Comparison of ENCODE assay signal across 8 cellular contexts in the genomic region with DNA sequence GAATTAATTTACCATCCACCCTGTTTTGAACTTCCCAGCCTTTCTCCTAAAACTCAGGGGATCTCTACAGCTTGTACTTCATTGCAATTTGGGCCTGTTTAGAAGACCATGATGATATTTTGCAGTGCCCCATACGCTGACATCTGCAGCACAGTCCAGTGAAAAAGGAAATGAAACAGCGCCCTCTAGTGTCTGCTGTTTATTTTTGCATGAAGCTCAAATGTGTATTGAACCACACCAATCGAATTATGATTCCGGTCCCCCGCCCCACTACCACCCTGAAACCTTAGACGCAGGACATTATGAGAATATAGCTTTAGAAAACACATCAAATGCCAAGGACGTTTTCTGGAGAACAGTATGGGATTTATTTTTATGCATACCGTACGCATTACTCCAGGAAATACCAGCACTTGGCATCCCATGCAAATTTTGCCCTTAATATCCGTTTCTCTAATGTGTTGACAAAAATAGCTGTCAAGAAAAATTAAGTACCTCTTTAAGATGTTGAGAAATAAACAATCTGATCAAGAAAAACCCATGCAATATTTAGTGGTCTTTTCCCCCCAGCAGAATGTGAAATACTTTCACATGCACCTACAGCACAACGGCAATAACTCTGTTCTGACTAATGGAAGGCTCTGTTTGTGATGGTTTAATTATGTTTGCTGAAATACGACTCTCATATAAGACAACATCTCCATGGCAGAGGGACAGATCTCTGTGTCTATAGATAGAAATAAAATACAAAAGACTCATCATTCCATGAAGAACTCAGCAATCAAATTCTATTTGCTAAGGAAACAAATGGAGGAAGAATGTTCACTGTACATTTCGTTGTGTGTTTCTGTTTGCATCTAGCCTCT.
DNase-seq lines count a peak whose midpoint lies in the region; ATAC-seq and TF ChIP-seq lines count a peak whose summit lies in the region.

No MANE protein-coding gene starts in this region.

- no peak overlapping the region for H3K4me3 Mint-ChIP-seq in CD4-positive, CD25-positive, alpha-beta regulatory T cell

- peaks cover 0 to 3% (median 0%) of the 10 kb centered on the region in 7 donors for H3K9me3 Mint-ChIP-seq in CD4-positive, CD25-positive, alpha-beta regulatory T cell

- in situ Hi-C loops in astrocyte of the cerebellum (cut with HindIII; ENCODE audit: low sequenced_read_pairs) = no loop called here

- no peaks in the 10 kb centered on the region for H3K9me3 ChIP-seq in CD4-positive, CD25-positive, alpha-beta regulatory T cell (ENCODE audit: control insufficient read depth in 2 of 2, low read length in 2 of 2)
- H3K9me3 ChIP-seq in SU-DHL-6 (ENCODE audit: insufficient read depth, low read length) = no peaks in the 10 kb centered on the region
- H3K9me3 ChIP-seq in spleen = no peaks in the 10 kb centered on the region

- no peak overlapping the region for H2AFZ ChIP-seq in SU-DHL-6 (ENCODE audit: low read depth, low read length, severe bottlenecking)

- peak; percentile 37 to 60 for ATAC-seq in CD4-positive, CD25-positive, alpha-beta regulatory T cell (ENCODE audit: low read depth in 2 of 2)
- peak; percentile 80 for ATAC-seq in GM19455 (IDR thresholded peaks at IDR 0.05; ENCODE audit: unreplicated experiment)
- ATAC-seq in HG03469 (IDR thresholded peaks at IDR 0.05; ENCODE audit: unreplicated experiment) = no peak

- H3K27ac Mint-ChIP-seq in CD4-positive, CD25-positive, alpha-beta regulatory T cell = no peak overlapping the region

- TF ChIP-seq POLR2A in spleen (IDR thresholded peaks at IDR 0.05) = no peak

- H3K4me1 ChIP-seq in CD4-positive, CD25-positive, alpha-beta regulatory T cell (ENCODE audit: control insufficient read depth, insufficient read depth, low read length, poor library complexity, severe bottlenecking) = no peaks in the 10 kb centered on the region
- H3K4me1 ChIP-seq in spleen = peaks cover 0 to 9% (median 6%) of the 10 kb centered on the region in 6 donors

- intact Hi-C loops in spleen (cut with DNase I; ENCODE audit: low total_unique reads) = no loop called here

- no peak overlapping the region for H3K9ac ChIP-seq in SU-DHL-6 (ENCODE audit: low read length)

- TF ChIP-seq CTCF in SU-DHL-6 (IDR thresholded peaks at IDR 0.05; ENCODE audit: insufficient read depth, low read length, poor library complexity, severe bottlenecking) = peak; percentile 79
- peak; percentile 76 for TF ChIP-seq CTCF in astrocyte of the cerebellum (IDR thresholded peaks at IDR 0.05; ENCODE audit: low read depth, low read length, missing control alignments)
- TF ChIP-seq CTCF in spleen (IDR thresholded peaks at IDR 0.05 in 8 of 11, conservative IDR thresholded peaks at IDR 0.05 in 3 of 11) = peak; percentile 43 to 77 (median 62)

- H3K27me3 Mint-ChIP-seq in CD4-positive, CD25-positive, alpha-beta regulatory T cell = peaks cover 28% of the 10 kb centered on the region

- peaks cover 0 to 3% (median 0%) of the 10 kb centered on the region in 4 donors for H3K4me1 Mint-ChIP-seq in CD4-positive, CD25-positive, alpha-beta regulatory T cell

- H3K9me2 ChIP-seq in SU-DHL-6 (replicated peaks; ENCODE audit: insufficient read depth, low read length) = no peaks in the 10 kb centered on the region

- H3K27ac ChIP-seq in CD4-positive, CD25-positive, alpha-beta regulatory T cell (ENCODE audit: insufficient read depth, low read length, poor library complexity, severe bottlenecking) = no peak overlapping the region
- H3K27ac ChIP-seq in SU-DHL-6 (ENCODE audit: low read depth, low read length) (no peak overlapping the region), spleen (no peak overlapping the region)

- no peaks in the 10 kb centered on the region for H4K20me1 ChIP-seq in SU-DHL-6 (ENCODE audit: low read depth, low read length)

- WGBS in spleen, 5 donors = 13 to 19% (median 17%) methylated on average over 13 of the region's 13 CpGs

- peak overlapping the region; percentile 35 for H3K4me2 ChIP-seq in SU-DHL-6 (ENCODE audit: low read depth, low read length, poor library complexity, severe bottlenecking)

- H3F3A ChIP-seq in SU-DHL-6 (ENCODE audit: insufficient read depth) = no peaks in the 10 kb centered on the region

- H3K27me3 ChIP-seq in CD4-positive, CD25-positive, alpha-beta regulatory T cell (ENCODE audit: control insufficient read depth, insufficient read depth, low read length) = peaks cover 2% of the 10 kb centered on the region
- H3K27me3 ChIP-seq in SU-DHL-6 (ENCODE audit: low read length) = no peaks in the 10 kb centered on the region
- H3K27me3 ChIP-seq in spleen (replicated peaks in 1 of 7) = peaks cover 0 to 12% (median 4%) of the 10 kb centered on the region in 7 donors

- no peaks in the 10 kb centered on the region for H3K36me3 Mint-ChIP-seq in CD4-positive, CD25-positive, alpha-beta regulatory T cell

- H3K79me2 ChIP-seq in SU-DHL-6 (ENCODE audit: insufficient read depth, low read length) = no peaks in the 10 kb centered on the region

- H3K4me3 ChIP-seq in CD4-positive, CD25-positive, alpha-beta regulatory T cell (ENCODE audit: low read depth, low read length) = no peak overlapping the region
- H3K4me3 ChIP-seq in SU-DHL-6 (ENCODE audit: insufficient read depth, low read length, poor library complexity, severe bottlenecking) (no peak overlapping the region), astrocyte of the cerebellum (ENCODE audit: low read depth, low read length) (no peak overlapping the region), spleen (peak overlapping the region in 1 of 8 donors; percentile 50)

- no peaks in the 10 kb centered on the region for H3K36me3 ChIP-seq in CD4-positive, CD25-positive, alpha-beta regulatory T cell (ENCODE audit: control insufficient read depth, insufficient read depth, low read length)
- no peaks in the 10 kb centered on the region for H3K36me3 ChIP-seq in SU-DHL-6 (ENCODE audit: low read length)
- no peaks in the 10 kb centered on the region for H3K36me3 ChIP-seq in spleen

- DNase-seq in CD4-positive, CD25-positive, alpha-beta regulatory T cell = peak; percentile 27 to 72 (median 62)
- DNase-seq in MV-4-11 (lab: John Stamatoyannopoulos, UW) (peak; percentile 44), astrocyte of the cerebellum (ENCODE audit: low read depth) (peak; percentile 49), hypothalamus (lab: John Stamatoyannopoulos, UW) (peak in 28 of 51 donors; percentile 1 to 71 (median 17)), spleen (no peak)
